ENCODE assay signal across 8 cellular contexts in genomic region chr11:12893787-12894672, GRCh38.
A peak's percentile ranks its signal among the peaks of the same experiment; 100 is the strongest.
DNase-seq lines count a peak whose midpoint lies in the region; ATAC-seq and TF ChIP-seq lines count a peak whose summit lies in the region.

No MANE protein-coding gene starts in this region.

- peaks cover 6% of the 10 kb centered on the region for H3K4me1 Mint-ChIP-seq in glutamatergic neuron (ENCODE audit: low read depth, unreplicated experiment)

- ATAC-seq in HG02973 (IDR thresholded peaks at IDR 0.05; ENCODE audit: unreplicated experiment), result no peak

- DNase-seq in ELR (ENCODE audit: low read depth), result peak; percentile 75
- DNase-seq in HS-27A (ENCODE audit: low read depth), result peak; percentile 57
- DNase-seq in OCI-M1 (lab: John Stamatoyannopoulos, UW), result peak; percentile 62
- DNase-seq in activated naive CD4-positive, alpha-beta T cell treated with Interleukin-2 at 50 U/mL for 16 hours, result peak; percentile 40
- peak; percentile 84 for DNase-seq in glutamatergic neuron
- DNase-seq in GM19238 (ENCODE audit: insufficient read length, low spot score), result no peak

- peaks cover 19% of the 10 kb centered on the region for H3K4me1 ChIP-seq in rectal smooth muscle tissue (ENCODE audit: control insufficient read depth, insufficient read depth, low read length)

- no peak overlapping the region for H3K27ac Mint-ChIP-seq in glutamatergic neuron (ENCODE audit: unreplicated experiment)

- H3K4me3 Mint-ChIP-seq in glutamatergic neuron (ENCODE audit: unreplicated experiment), result no peak overlapping the region

- TF ChIP-seq CTCF in glutamatergic neuron (IDR thresholded peaks at IDR 0.05; ENCODE audit: partially characterized antibody, unreplicated experiment), result peak; percentile 95

- H3K9ac ChIP-seq in rectal smooth muscle tissue (ENCODE audit: low read length), result no peak overlapping the region

- no peaks in the 10 kb centered on the region for H3K36me3 ChIP-seq in rectal smooth muscle tissue (ENCODE audit: control insufficient read depth, insufficient read depth, low read length)

- peaks cover 4% of the 10 kb centered on the region for H3K9me3 Mint-ChIP-seq in glutamatergic neuron (ENCODE audit: unreplicated experiment)

- H3K27ac ChIP-seq in rectal smooth muscle tissue (ENCODE audit: low read depth, low read length), result peak overlapping the region; percentile 11

- peaks cover 5% of the 10 kb centered on the region for H3K36me3 Mint-ChIP-seq in glutamatergic neuron (ENCODE audit: unreplicated experiment)

- no peaks in the 10 kb centered on the region for H3K27me3 ChIP-seq in rectal smooth muscle tissue (ENCODE audit: control insufficient read depth, insufficient read depth, low read length)

- H3K27me3 Mint-ChIP-seq in glutamatergic neuron (ENCODE audit: unreplicated experiment), result peaks cover 5% of the 10 kb centered on the region

- no peak overlapping the region for H3K4me3 ChIP-seq in rectal smooth muscle tissue (ENCODE audit: low read length)
